Comparison of ENCODE assay signal across 21 cellular contexts in genomic region chr17:66296289-66296725, GRCh38. TPM values are rescaled to one million over a fixed set of nuclear protein-coding genes. Genes with fewer than 3 reads are reported as not detected.
DNase-seq lines count a peak whose midpoint lies in the region; ATAC-seq and TF ChIP-seq lines count a peak whose summit lies in the region.
"Had no signal": no experiment of that assay in that cellular context is flagged by ENCODE, and none has a peak within 500 bp of the region (broad histone marks: within the 10 kb centered on the region; RNA-seq: fewer than 3 reads in every experiment).

No MANE protein-coding gene starts in this region.

- in situ Hi-C loops in transverse colon (cut with MboI; ENCODE audit: low pct_ligation_motif_present in 1 of 4, low pct_unique_long_range_greater_than_20kb in 1 of 4, low sequenced_read_pairs in 3 of 4), result no loop called here

- DNase-seq in CD4-positive, alpha-beta T cell, result no peak
- DNase-seq in HT-29 (ENCODE audit: low spot score) (peak; percentile 38), neural crest cell (ENCODE audit: low read depth, low spot score) (no peak), activated gamma-delta T cell treated with Interleukin-2 at 50 U/mL for 16 hours (no peak), tibial nerve (ENCODE audit: low spot score in 2 of 2) (no peak), NOMO-1 treated with DMSO at 0.1 percent for 48 hours (lab: John Stamatoyannopoulos, UW; ENCODE audit: unreplicated experiment) (no peak), transverse colon (no peak)
- DNase-seq: BE2C; GDM1; GOT3; MM.1S; NCI-H2029; NCI-H446 treated with DMSO at 0.1 percent for 48 hours; NCI-H526; NK-92 treated with Interleukin-12 subunit alpha and Interleukin-12 subunit beta, amount 100 ng/mL, for 24 hours; SHP77 had no signal

- peak overlapping the region; percentile 16 for H3K27ac Mint-ChIP-seq in CD4-positive, alpha-beta T cell
- no peak overlapping the region for H3K27ac Mint-ChIP-seq in neural crest cell (ENCODE audit: unreplicated experiment)

- peaks cover under 1% of the 10 kb centered on the region for H3K36me3 Mint-ChIP-seq in CD4-positive, alpha-beta T cell (ENCODE audit: low read depth)
- no peaks in the 10 kb centered on the region for H3K36me3 Mint-ChIP-seq in neural crest cell (ENCODE audit: low read depth)

- CTCF ChIA-PET in CD4-positive, alpha-beta T cell (lab: Charles Lee), result no interaction called here

- no peak overlapping the region for H3K4me3 Mint-ChIP-seq in CD4-positive, alpha-beta T cell
- H3K4me3 Mint-ChIP-seq in neural crest cell, result peak overlapping the region; percentile 26

- H3K27ac ChIP-seq in CD4-positive, alpha-beta T cell (ENCODE audit: low read depth, low read length), result no peak overlapping the region
- H3K27ac ChIP-seq in VCaP (peak overlapping the region; percentile 49), tibial nerve (no peak overlapping the region), transverse colon (no peak overlapping the region)
- H3K27ac ChIP-seq: RWPE1 had no signal

- POLR2A ChIA-PET in CD4-positive, alpha-beta T cell (lab: Charles Lee), result interaction anchor here (0.7 to 1.4 kb wide), 3 partner anchors 10 to 40 kb away, joined by 3 to 7 read pairs (median 3); no protein-coding TSS in a partner anchor

- H3K27me3 ChIP-seq in CD4-positive, alpha-beta T cell (ENCODE audit: control insufficient read depth, insufficient read depth, low read length), result no peaks in the 10 kb centered on the region
- H3K27me3 ChIP-seq in tibial nerve (no peaks in the 10 kb centered on the region), transverse colon (no peaks in the 10 kb centered on the region)

- TF ChIP-seq POLR2A in tibial nerve (IDR thresholded peaks at IDR 0.05) (no peak), transverse colon (IDR thresholded peaks at IDR 0.05) (no peak)

- H3K36me3 ChIP-seq in tibial nerve (no peaks in the 10 kb centered on the region), transverse colon (no peaks in the 10 kb centered on the region)
- H3K36me3 ChIP-seq: BE2C, HAP-1 had no signal

- H3K27me3 Mint-ChIP-seq in CD4-positive, alpha-beta T cell, result no peaks in the 10 kb centered on the region
- H3K27me3 Mint-ChIP-seq in neural crest cell (ENCODE audit: low read depth), result peaks cover 17% of the 10 kb centered on the region

- no peak for ATAC-seq in CD4-positive, alpha-beta T cell (ENCODE audit: poor library complexity)
- ATAC-seq: GM12878, HepG2 had no signal

- H3K4me1 Mint-ChIP-seq in CD4-positive, alpha-beta T cell (ENCODE audit: low read depth), result peaks cover 46% of the 10 kb centered on the region
- H3K4me1 Mint-ChIP-seq in neural crest cell, result peaks cover under 1% of the 10 kb centered on the region

- H3K4me1 ChIP-seq in tibial nerve (peaks cover 0 to 8% (median 0%) of the 10 kb centered on the region in 4 donors), transverse colon (peaks cover 0 to 1% (median under 1%) of the 10 kb centered on the region in 4 donors)
- H3K4me1 ChIP-seq: HAP-1 had no signal

- TF ChIP-seq EP300 in tibial nerve (IDR thresholded peaks at IDR 0.05), result no peak
- no peak for TF ChIP-seq EP300 in transverse colon (IDR thresholded peaks at IDR 0.05; ENCODE audit: low read depth)

- TF ChIP-seq CTCF in CD4-positive, alpha-beta T cell (IDR thresholded peaks at IDR 0.05), result no peak
- TF ChIP-seq CTCF in VCaP (conservative IDR thresholded peaks at IDR 0.05), result peak; percentile 57
- TF ChIP-seq CTCF in neural crest cell (conservative IDR thresholded peaks at IDR 0.05), result no peak
- no peak for TF ChIP-seq CTCF in tibial nerve (IDR thresholded peaks at IDR 0.05)
- TF ChIP-seq CTCF in transverse colon (IDR thresholded peaks at IDR 0.05), result peak in 1 of 5 experiments; percentile 11

- intact Hi-C loops in CD4-positive, alpha-beta T cell (cut with DNase I, micrococcal nuclease), result loop anchor here in 1 of 2 experiments (5.0 kb wide), 2 partner anchors 36 to 39 kb away; no protein-coding TSS in a partner anchor
- intact Hi-C loops in transverse colon (cut with DNase I; ENCODE audit: low total_unique reads), result no loop called here

- H3K9me3 Mint-ChIP-seq in CD4-positive, alpha-beta T cell, result no peaks in the 10 kb centered on the region
- H3K9me3 Mint-ChIP-seq in neural crest cell, result no peaks in the 10 kb centered on the region

- H3K4me3 ChIP-seq in tibial nerve (no peak overlapping the region), transverse colon (no peak overlapping the region)
- H3K4me3 ChIP-seq: GM12878, HAP-1 had no signal

- H3K9me3 ChIP-seq in CD4-positive, alpha-beta T cell (ENCODE audit: control insufficient read depth, low read length), result no peaks in the 10 kb centered on the region
- no peaks in the 10 kb centered on the region for H3K9me3 ChIP-seq in tibial nerve
- H3K9me3 ChIP-seq in transverse colon, result no peaks in the 10 kb centered on the region
- H3K9me3 ChIP-seq: BE2C, HAP-1 had no signal

- WGBS in tibial nerve, 2 donors, result 85 to 88% methylated on average over 6 of the region's 6 CpGs
- 69 to 76% methylated on average over 5 to 6 of the region's 6 CpGs for WGBS in transverse colon (ENCODE audit: low coverage in 1 of 2), 2 donors

RNA-seq across cellular contexts. Expression of gene PRKCA, which starts 6.1 kb away (rescaled TPM):
- 10 to 100 TPM; 84.8 to 88.6 TPM for total RNA-seq in CD4-positive, alpha-beta T cell
- total RNA-seq in HT-29 (2014; rRNA removed; shearing (Covaris generic)), result 6.6 and 7.1 TPM in 2 replicates
- total RNA-seq in neural crest cell (21.2 and 22.7 TPM in 2 replicates), tibial nerve (10 to 100 TPM; 55.8 to 90.7 (median 66.7) TPM), transverse colon (10 to 100 TPM; 16.1 to 49.7 (median 31.7) TPM)
